ENCODE assay signal across 8 cellular contexts in the genomic region with DNA sequence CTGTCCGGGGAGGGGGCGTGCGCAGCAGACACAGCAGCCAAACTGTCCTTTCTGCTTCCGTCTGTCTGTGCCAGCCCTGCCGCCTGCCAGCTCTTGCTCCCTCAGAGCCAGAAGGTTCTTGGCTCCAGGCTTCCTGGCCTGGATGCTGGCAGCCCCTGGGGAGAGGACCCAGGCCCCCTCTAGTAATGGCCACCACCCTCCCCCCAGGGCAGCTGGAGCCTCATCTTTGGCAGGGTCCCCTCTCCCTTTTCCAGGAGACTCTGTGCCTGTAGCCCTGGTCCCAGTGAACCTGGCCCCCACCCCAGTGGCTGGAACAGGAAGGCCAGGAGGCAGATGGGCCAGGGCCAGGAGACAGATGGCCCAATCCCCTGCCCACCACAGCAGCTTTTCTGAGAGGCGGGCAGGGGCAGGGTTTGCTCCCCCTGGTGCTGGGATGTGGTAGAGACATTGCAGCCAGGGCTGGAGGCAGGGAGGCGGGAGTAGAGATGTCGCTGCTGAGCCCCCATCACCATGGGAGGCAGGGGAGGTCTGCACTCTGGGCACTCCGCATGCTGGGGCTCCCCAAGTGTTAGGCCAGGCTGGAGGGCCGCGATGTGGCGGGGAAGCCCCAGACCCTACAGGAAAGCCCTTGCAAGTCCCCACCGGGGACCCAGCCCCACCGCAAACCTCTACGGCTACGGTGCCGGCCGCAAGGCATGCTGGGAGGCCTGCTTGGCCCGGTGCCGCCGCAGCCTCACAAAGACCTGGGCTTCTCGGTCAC. TPM values are rescaled to one million over a fixed set of nuclear protein-coding genes. Genes with fewer than 3 reads are reported as not detected.
DNase-seq lines count a peak whose midpoint lies in the region; ATAC-seq, FAIRE-seq and TF ChIP-seq lines count a peak whose summit lies in the region.

No MANE protein-coding gene starts in this region.

- no peak for TF ChIP-seq POLR2A in GM12891 (IDR thresholded peaks at IDR 0.05; ENCODE audit: low read depth, low read length)

- ATAC-seq in HG02642 (IDR thresholded peaks at IDR 0.05; ENCODE audit: poor library complexity, unreplicated experiment) (no peak), GM18858 (IDR thresholded peaks at IDR 0.05; ENCODE audit: unreplicated experiment) (no peak)

- DNase-seq in GM12891 (ENCODE audit: insufficient read length, low spot score) = peak; percentile 92
- peak; percentile 72 for DNase-seq in NCI-H2107 (lab: John Stamatoyannopoulos, UW)
- peak; percentile 56 to 57 for DNase-seq in activated CD4-positive, alpha-beta T cell treated with anti-CD3 and anti-CD28 coated beads for 24 hours (ENCODE audit: low read depth in 2 of 2)
- peak; percentile 62 for DNase-seq in central memory CD4-positive, alpha-beta T cell
- peak; percentile 35 for DNase-seq in kidney tubule cell (ENCODE audit: low spot score)
- DNase-seq in stimulated activated CD4-positive, alpha-beta T cell treated with anti-CD3 and anti-CD28 coated beads, Interleukin-2, amount 100 ng/mL, for 48 hours = peak; percentile 51 to 60

- FAIRE-seq in GM12891 (lab: Jason Lieb, UNC) = peak; percentile 88

TF ChIP-seq in GM12891, 5 proteins besides CTCF, POLR2A, EP300 and RAD21:
- TF ChIP-seq TAF1 (IDR thresholded peaks at IDR 0.05; ENCODE audit: low read depth, low read length) = no peak
- TF ChIP-seq PAX5 (IDR thresholded peaks at IDR 0.05; ENCODE audit: insufficient read depth, low read length, severe bottlenecking) = no peak
- no peak for TF ChIP-seq SPI1 (IDR thresholded peaks at IDR 0.05; ENCODE audit: low read depth, low read length)
- TF ChIP-seq POU2F2 (IDR thresholded peaks at IDR 0.05; ENCODE audit: low read depth, low read length) = no peak
- no peak for TF ChIP-seq POLR2AphosphoS5 (IDR thresholded peaks at IDR 0.05; ENCODE audit: low read depth, low read length)

RNA-seq across cellular contexts. Expression of a gene that starts 16.7 kb away (rescaled TPM):
- polyA plus RNA-seq in GM12891 (2012; ENCODE audit: low read depth, missing spikeins) = 25.9 TPM

RNA-seq across cellular contexts. Expression of a gene that starts 27.7 kb away (rescaled TPM):
- polyA plus RNA-seq in GM12891 (2012; ENCODE audit: low read depth, missing spikeins) = 60.5 TPM

RNA-seq across cellular contexts. Expression of a gene that starts 42.9 kb away (rescaled TPM):
- 20.3 TPM for polyA plus RNA-seq in GM12891 (2012; ENCODE audit: low read depth, missing spikeins)

RNA-seq across cellular contexts. Expression of a gene that starts 50.9 kb away (rescaled TPM):
- polyA plus RNA-seq in GM12891 (2012; ENCODE audit: low read depth, missing spikeins) = 1.0 TPM

Comparison
In these comparisons a context has a peak if more than half of its experiments do, and no peak if none do; other contexts are left out.
1. DNase-seq: peak in every context shown above with its lines; median percentile 92 in GM12891; 72 in NCI-H2107; 62 in central memory CD4-positive, alpha-beta T cell; 56 in activated CD4-positive, alpha-beta T cell treated with anti-CD3 and anti-CD28 coated beads for 24 hours; 56 in stimulated activated CD4-positive, alpha-beta T cell treated with anti-CD3 and anti-CD28 coated beads, Interleukin-2, amount 100 ng/mL, for 48 hours; 35 in kidney tubule cell.